8 cellular contexts compared by ENCODE assay signal in genomic region chr17:78839762-78840529, GRCh38. TPM values are rescaled to one million over a fixed set of nuclear protein-coding genes. Genes with fewer than 3 reads are reported as not detected.
DNase-seq lines count a peak whose midpoint lies in the region; ATAC-seq and TF ChIP-seq lines count a peak whose summit lies in the region.

No MANE protein-coding gene starts in this region.

- peaks cover 24% of the 10 kb centered on the region for H3K36me3 ChIP-seq in brain microvascular endothelial cell (replicated peaks)

- peaks cover 13 to 25% (median 18%) of the 10 kb centered on the region in 3 donors for H3K27me3 Mint-ChIP-seq in immature natural killer cell (ENCODE audit: low read depth in 3 of 3)

- DNase-seq in T-helper 9 cell (peak; percentile 41), brain microvascular endothelial cell (peak; percentile 24), immature natural killer cell (peak; percentile 70 to 77 (median 73)), NCI-H1436 (lab: John Stamatoyannopoulos, UW) (no peak)
- peak; percentile 51 to 54 for DNase-seq in stimulated activated CD4-positive, alpha-beta T cell treated with anti-CD3 and anti-CD28 coated beads, Interleukin-2, amount 100 ng/mL, for 24 hours

- TF ChIP-seq CTCF in C4-2B (conservative IDR thresholded peaks at IDR 0.05) (no peak), brain microvascular endothelial cell (IDR thresholded peaks at IDR 0.05; ENCODE audit: low read depth, low read length, missing control alignments) (no peak)

- peak overlapping the region; percentile 93 to 99 (median 96) for H3K27ac Mint-ChIP-seq in immature natural killer cell

- H3K36me3 Mint-ChIP-seq in immature natural killer cell, result peaks cover 5 to 27% (median 17%) of the 10 kb centered on the region in 3 donors

- H3K27ac ChIP-seq in C4-2B (peak overlapping the region; percentile 92), brain microvascular endothelial cell (peak overlapping the region; percentile 92)

- peak overlapping the region; percentile 84 to 96 (median 93) for H3K4me3 Mint-ChIP-seq in immature natural killer cell

- in situ Hi-C loops in brain microvascular endothelial cell (cut with HindIII; ENCODE audit: low pct_ligation_motif_present, low sequenced_read_pairs), result no loop called here

- H3K4me3 ChIP-seq in brain microvascular endothelial cell (ENCODE audit: low read depth, low read length), result peak overlapping the region; percentile 91

- H3K9me3 Mint-ChIP-seq in immature natural killer cell, result no peaks in the 10 kb centered on the region

- H3K4me1 Mint-ChIP-seq in immature natural killer cell, result peaks cover 35 to 48% of the 10 kb centered on the region in 2 donors

- H3K27me3 ChIP-seq in brain microvascular endothelial cell (replicated peaks), result no peaks in the 10 kb centered on the region

- ATAC-seq in GM19395 (IDR thresholded peaks at IDR 0.05; ENCODE audit: unreplicated experiment), result peak; percentile 19
- peak; percentile 11 for ATAC-seq in HG03571 (IDR thresholded peaks at IDR 0.05; ENCODE audit: unreplicated experiment)

RNA-seq across cellular contexts. Expression of gene USP36, which starts 0.7 kb away (rescaled TPM):
- polyA plus RNA-seq in immature natural killer cell, result 10 to 100 TPM in 2 of 3 donors, 1 to 10 TPM in 1; 9.6 to 31.7 (median 22.7) TPM

RNA-seq across cellular contexts. Expression of gene CYTH1, which starts 57.9 kb away (rescaled TPM):
- 100 to 1,000 TPM; 176 to 336 (median 233) TPM for polyA plus RNA-seq in immature natural killer cell
